In the genomic region with DNA sequence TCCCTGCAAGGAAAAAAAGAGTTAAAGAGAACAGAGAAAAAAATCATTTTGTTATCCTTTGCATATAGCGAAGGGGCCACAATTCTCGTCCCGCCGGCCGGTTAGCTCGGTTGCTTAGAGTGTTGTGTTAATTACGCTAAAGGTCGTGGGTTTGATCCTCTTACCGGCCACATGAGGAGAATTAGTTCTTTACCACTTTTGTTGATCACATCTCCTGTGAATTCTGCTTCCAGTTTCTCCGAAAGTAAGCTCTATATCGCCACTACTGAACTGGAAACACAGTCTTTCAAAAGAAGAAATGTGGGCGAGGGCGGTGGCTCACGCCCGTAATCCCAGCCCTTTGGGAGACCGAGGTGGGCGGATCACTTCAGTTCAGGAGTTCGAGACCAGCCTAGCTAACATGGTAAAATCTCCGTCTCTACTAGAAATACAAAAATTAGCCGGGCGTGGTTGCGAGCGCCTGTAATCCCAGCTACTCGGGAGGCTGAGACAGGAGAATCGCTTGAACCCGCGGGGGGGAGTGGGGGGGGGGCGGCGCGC, we compare ENCODE assay signal across 1 cellular context.
TF ChIP-seq lines count a peak whose summit lies in the region.

No MANE protein-coding gene starts in this region.

TF ChIP-seq in endothelial cell of umbilical vein, 7 proteins besides CTCF, POLR2A, EP300 and RAD21:
- TF ChIP-seq JUN (IDR thresholded peaks at IDR 0.05; ENCODE audit: borderline replicate concordance, insufficient read depth, insufficient read length, low read depth) (no peak), MYC (IDR thresholded peaks at IDR 0.05; ENCODE audit: low read depth, low read length) (no peak), GATA2 (IDR thresholded peaks at IDR 0.05; ENCODE audit: insufficient read depth, insufficient read length, low read depth, low read length) (no peak), EZH2 (IDR thresholded peaks at IDR 0.05; ENCODE audit: borderline replicate concordance, low read depth, low read length, severe bottlenecking) (no peak)
- TF ChIP-seq, protein P1, sequence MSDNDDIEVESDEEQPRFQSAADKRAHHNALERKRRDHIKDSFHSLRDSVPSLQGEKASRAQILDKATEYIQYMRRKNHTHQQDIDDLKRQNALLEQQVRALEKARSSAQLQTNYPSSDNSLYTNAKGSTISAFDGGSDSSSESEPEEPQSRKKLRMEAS (IDR thresholded peaks at IDR 0.05; ENCODE audit: insufficient read depth, insufficient read length): no peak
